In the genomic region with DNA sequence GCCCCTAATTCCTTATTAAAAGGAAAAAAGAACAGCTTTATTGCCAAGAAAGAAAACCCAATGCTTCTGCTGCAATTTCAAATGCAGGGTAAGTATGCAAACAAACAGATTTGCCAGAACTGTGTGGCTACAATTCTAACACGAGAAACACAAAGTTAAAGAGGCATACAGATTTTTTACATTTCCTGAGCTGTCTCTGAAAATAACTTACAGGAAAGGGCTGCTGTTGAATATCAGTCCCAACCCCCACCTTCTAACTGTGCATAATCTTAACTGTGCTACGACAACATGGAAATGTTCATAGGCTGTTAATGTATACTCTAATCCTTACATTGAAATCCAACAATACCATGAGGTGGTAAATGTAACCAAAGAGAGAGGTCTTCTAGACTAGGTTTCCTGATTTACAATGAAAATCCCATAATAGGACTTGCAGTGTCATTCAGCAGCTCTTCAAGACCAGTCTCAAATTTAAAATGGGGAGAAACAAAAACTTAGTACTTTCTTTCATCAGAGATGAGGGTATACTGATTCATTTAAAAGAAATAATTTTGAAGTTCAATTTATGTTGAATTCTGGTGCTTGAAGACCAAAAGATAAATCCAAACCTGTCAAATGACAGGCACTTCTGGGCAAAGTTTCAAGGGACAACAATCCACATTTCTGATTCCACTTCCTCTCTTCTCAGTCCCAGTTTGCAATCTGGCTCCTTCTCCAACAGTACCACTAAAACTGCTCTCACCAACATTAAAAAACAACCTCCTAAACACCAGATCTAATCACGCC, we compare ENCODE assay signal across 10 cellular contexts. TPM values are rescaled to one million over a fixed set of nuclear protein-coding genes. Genes with fewer than 3 reads are reported as not detected.
DNase-seq lines count a peak whose midpoint lies in the region; ATAC-seq and TF ChIP-seq lines count a peak whose summit lies in the region.
"Had no signal": no experiment of that assay in that cellular context is flagged by ENCODE, and none has a peak within 500 bp of the region (broad histone marks: within the 10 kb centered on the region; RNA-seq: fewer than 3 reads in every experiment).

No MANE protein-coding gene starts in this region.

- H3K4me1 ChIP-seq in SK-N-SH (ENCODE audit: control insufficient read depth in 1 of 2, insufficient read depth in 2 of 2, low read depth in 1 of 2, low read length in 1 of 2): peaks cover 13 to 60% of the 10 kb centered on the region in 2 experiments
- peaks cover 62% of the 10 kb centered on the region for H3K4me1 ChIP-seq in left ventricle myocardium inferior
- peaks cover 3 to 52% (median 33%) of the 10 kb centered on the region in 5 donors for H3K4me1 ChIP-seq in subcutaneous abdominal adipose tissue (ENCODE audit: control insufficient read depth in 5 of 5, insufficient read depth in 5 of 5, low read length in 5 of 5)

- no peak overlapping the region for H3K27ac Mint-ChIP-seq in progenitor cell of endocrine pancreas
- H3K27ac Mint-ChIP-seq: activated naive CD8-positive, alpha-beta T cell had no signal

- no peak for TF ChIP-seq RAD21 in SK-N-SH (IDR thresholded peaks at IDR 0.05; ENCODE audit: low read length)

- no peak overlapping the region for H3K4me3 Mint-ChIP-seq in progenitor cell of endocrine pancreas (ENCODE audit: low read depth)
- H3K4me3 Mint-ChIP-seq: activated naive CD8-positive, alpha-beta T cell had no signal

- no peak for ATAC-seq in HG02763 (IDR thresholded peaks at IDR 0.05; ENCODE audit: unreplicated experiment)
- ATAC-seq: pancreas had no signal

- POLR2A ChIA-PET in SK-N-SH (lab: Yijun Ruan, JAX): no interaction called here

- no peak overlapping the region for H3K4me3 ChIP-seq in SK-N-SH (ENCODE audit: low read depth in 2 of 2, low read length in 1 of 2)
- peak overlapping the region; percentile 1 for H3K4me3 ChIP-seq in left ventricle myocardium inferior
- H3K4me3 ChIP-seq in subcutaneous abdominal adipose tissue (ENCODE audit: low read depth in 1 of 5, low read length in 5 of 5): peak overlapping the region in 1 of 5 donors; percentile 2
- H3K4me3 ChIP-seq: pancreas had no signal

- H4K20me1 ChIP-seq in SK-N-SH (ENCODE audit: insufficient read depth): no peaks in the 10 kb centered on the region

- no peaks in the 10 kb centered on the region for H3K9me2 ChIP-seq in SK-N-SH

- H3K27me3 Mint-ChIP-seq in progenitor cell of endocrine pancreas: no peaks in the 10 kb centered on the region

- TF ChIP-seq EP300 in SK-N-SH (IDR thresholded peaks at IDR 0.05; ENCODE audit: borderline replicate concordance in 1 of 2, low read depth in 1 of 2, low read length in 1 of 2): no peak

- H3K4me2 ChIP-seq in SK-N-SH: peak overlapping the region; percentile 64

- peaks cover 19% of the 10 kb centered on the region for H3K36me3 Mint-ChIP-seq in progenitor cell of endocrine pancreas (ENCODE audit: insufficient read depth)

- no peaks in the 10 kb centered on the region for H3K9me3 ChIP-seq in SK-N-SH
- no peaks in the 10 kb centered on the region for H3K9me3 ChIP-seq in left ventricle myocardium inferior (replicated peaks)
- H3K9me3 ChIP-seq in subcutaneous abdominal adipose tissue (ENCODE audit: control insufficient read depth in 5 of 5, low read length in 5 of 5): no peaks in the 10 kb centered on the region
- H3K9me3 ChIP-seq: pancreas had no signal

- 58% methylated on average over 3 of the region's 3 CpGs for WGBS in SK-N-SH (ENCODE audit: low lambda C conversion rate)

- intact Hi-C loops in left ventricle myocardium inferior (cut with micrococcal nuclease): no loop called here

- H3K27me3 ChIP-seq in SK-N-SH (ENCODE audit: insufficient read depth): no peaks in the 10 kb centered on the region
- H3K27me3 ChIP-seq in left ventricle myocardium inferior (ENCODE audit: low read depth): no peaks in the 10 kb centered on the region
- no peaks in the 10 kb centered on the region for H3K27me3 ChIP-seq in subcutaneous abdominal adipose tissue (ENCODE audit: control insufficient read depth in 5 of 5, insufficient read depth in 4 of 5, low read length in 5 of 5)
- H3K27me3 ChIP-seq: pancreas had no signal

- H3K9ac ChIP-seq in SK-N-SH (peak overlapping the region; percentile 7; the same call in 1 of the 2 replicates), subcutaneous abdominal adipose tissue (ENCODE audit: low read length in 5 of 5) (no peak overlapping the region)

- no peaks in the 10 kb centered on the region for H3K9me3 Mint-ChIP-seq in progenitor cell of endocrine pancreas (ENCODE audit: low read depth)

- no peak overlapping the region for H2AFZ ChIP-seq in SK-N-SH (ENCODE audit: low read depth)

- peaks cover 24% of the 10 kb centered on the region for H3F3A ChIP-seq in SK-N-SH (replicated peaks; ENCODE audit: insufficient read depth)

- H3K27ac ChIP-seq in SK-N-SH (ENCODE audit: low read depth in 2 of 2, low read length in 1 of 2) (peak overlapping the region; percentile 74 to 87; a peak in 3 of 4 replicates), left ventricle myocardium inferior (replicated peaks) (peak overlapping the region; percentile 71), subcutaneous abdominal adipose tissue (ENCODE audit: low read depth, low read length) (peak overlapping the region; percentile 8)

- H3K36me3 ChIP-seq in SK-N-SH (replicated peaks in 1 of 2; ENCODE audit: control insufficient read depth in 1 of 2, insufficient read depth in 2 of 2, low read length in 1 of 2): no peaks in the 10 kb centered on the region
- no peaks in the 10 kb centered on the region for H3K36me3 ChIP-seq in left ventricle myocardium inferior
- no peaks in the 10 kb centered on the region for H3K36me3 ChIP-seq in subcutaneous abdominal adipose tissue (ENCODE audit: control insufficient read depth in 5 of 5, insufficient read depth in 5 of 5, low read length in 5 of 5)
- H3K36me3 ChIP-seq: pancreas had no signal

- TF ChIP-seq CTCF in SK-N-SH (IDR thresholded peaks at IDR 0.05) (no peak), left ventricle myocardium inferior (IDR thresholded peaks at IDR 0.05; ENCODE audit: borderline replicate concordance) (no peak), progenitor cell of endocrine pancreas (IDR thresholded peaks at IDR 0.05; ENCODE audit: unreplicated experiment) (no peak)

- peaks cover 37% of the 10 kb centered on the region for H3K4me1 Mint-ChIP-seq in progenitor cell of endocrine pancreas (ENCODE audit: low read depth)

- CTCF ChIA-PET in SK-N-SH (lab: Yijun Ruan, JAX): interaction anchor here (0.9 to 1.1 kb wide), 2 partner anchors 8 to 13 kb away, joined by 3 to 4 read pairs; no protein-coding TSS in a partner anchor

- H3K79me2 ChIP-seq in SK-N-SH (ENCODE audit: insufficient read depth): peaks cover 70% of the 10 kb centered on the region

- DNase-seq in H4 (ENCODE audit: low spot score) (peak; percentile 15), SK-N-SH (no peak), left ventricle myocardium inferior (no peak), COLO668 (lab: John Stamatoyannopoulos, UW; ENCODE audit: unreplicated experiment) (no peak), NCI-H82 (lab: John Stamatoyannopoulos, UW) (no peak), progenitor cell of endocrine pancreas (ENCODE audit: low spot score, unreplicated experiment) (no peak)
- DNase-seq: pancreas had no signal

TF ChIP-seq in SK-N-SH, 30 proteins besides CTCF, POLR2A, EP300 and RAD21 (continues in another document):
- TF ChIP-seq, protein P1, sequence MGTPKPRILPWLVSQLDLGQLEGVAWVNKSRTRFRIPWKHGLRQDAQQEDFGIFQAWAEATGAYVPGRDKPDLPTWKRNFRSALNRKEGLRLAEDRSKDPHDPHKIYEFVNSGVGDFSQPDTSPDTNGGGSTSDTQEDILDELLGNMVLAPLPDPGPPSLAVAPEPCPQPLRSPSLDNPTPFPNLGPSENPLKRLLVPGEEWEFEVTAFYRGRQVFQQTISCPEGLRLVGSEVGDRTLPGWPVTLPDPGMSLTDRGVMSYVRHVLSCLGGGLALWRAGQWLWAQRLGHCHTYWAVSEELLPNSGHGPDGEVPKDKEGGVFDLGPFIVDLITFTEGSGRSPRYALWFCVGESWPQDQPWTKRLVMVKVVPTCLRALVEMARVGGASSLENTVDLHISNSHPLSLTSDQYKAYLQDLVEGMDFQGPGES (IDR thresholded peaks at IDR 0.05; ENCODE audit: low read depth, low read length): no peak
- TF ChIP-seq RXRA (IDR thresholded peaks at IDR 0.05; ENCODE audit: borderline replicate concordance, low read depth): no peak
- no peak for TF ChIP-seq TCF12 (IDR thresholded peaks at IDR 0.05)
- TF ChIP-seq YY1 (IDR thresholded peaks at IDR 0.05; ENCODE audit: low read depth): no peak
- TF ChIP-seq JUND (IDR thresholded peaks at IDR 0.05): no peak
- no peak for TF ChIP-seq TEAD4 (IDR thresholded peaks at IDR 0.05; ENCODE audit: borderline replicate concordance, insufficient read depth)
- TF ChIP-seq NRF1 (IDR thresholded peaks at IDR 0.05; ENCODE audit: low read depth, low read length): no peak
- TF ChIP-seq RFX5 (IDR thresholded peaks at IDR 0.05; ENCODE audit: low read length): no peak
- no peak for TF ChIP-seq SMC3 (IDR thresholded peaks at IDR 0.05; ENCODE audit: low read depth, low read length)
- TF ChIP-seq ELF1 (IDR thresholded peaks at IDR 0.05): no peak
- peak; percentile 8; the same call in 1 of the 2 replicates for TF ChIP-seq FOSL2 (IDR thresholded peaks at IDR 0.05; ENCODE audit: borderline replicate concordance, low read depth)
- TF ChIP-seq USF1 (IDR thresholded peaks at IDR 0.05; ENCODE audit: borderline replicate concordance, low read depth): no peak
- no peak for TF ChIP-seq FOXJ3 (CRISPR knock-in tag; IDR thresholded peaks at IDR 0.05)

RNA-seq across cellular contexts. Expression of gene FGD6, which starts 14.4 kb away (rescaled TPM):
- total RNA-seq in H4 (2014; rRNA removed; shearing (Covaris generic)): 6.6 and 8.1 TPM in 2 replicates
- polyA plus RNA-seq in SK-N-SH (2012; rRNA removed): 2.8 and 3.8 TPM in 2 replicates
- polyA plus RNA-seq in SK-N-SH (2012; cell fraction: cytosol; rRNA removed): 2.4 and 2.7 TPM in 2 replicates
- 3.9 and 9.8 TPM in 2 replicates for polyA plus RNA-seq in SK-N-SH (2012; cell fraction: nucleus; rRNA removed)
- total RNA-seq in left ventricle myocardium inferior: 26.3 TPM
- total RNA-seq in progenitor cell of endocrine pancreas: 62.7 and 68.2 TPM in 2 replicates

RNA-seq across cellular contexts. Expression of gene VEZT, which starts 14.7 kb away (rescaled TPM):
- 71.2 and 89.0 TPM in 2 replicates for total RNA-seq in H4 (2014; rRNA removed; shearing (Covaris generic))
- polyA plus RNA-seq in SK-N-SH (2012; rRNA removed): 41.2 and 55.0 TPM in 2 replicates
- 58.3 and 62.7 TPM in 2 replicates for polyA plus RNA-seq in SK-N-SH (2012; cell fraction: cytosol; rRNA removed)
- polyA plus RNA-seq in SK-N-SH (2012; cell fraction: nucleus; rRNA removed): 20.6 and 53.6 TPM in 2 replicates
- total RNA-seq in left ventricle myocardium inferior (66.1 TPM), progenitor cell of endocrine pancreas (126 and 132 TPM in 2 replicates)

Comparison
In these comparisons a context has a peak if more than half of its experiments do, and no peak if none do; other contexts are left out.
1. H3K27ac ChIP-seq: peak in every context shown above with its lines; median percentile 80 in SK-N-SH; 71 in left ventricle myocardium inferior; 8 in subcutaneous abdominal adipose tissue.